ENCODE assay signal across 8 cellular contexts in genomic region chr17:16406742-16407674, GRCh38. TPM values are rescaled to one million over a fixed set of nuclear protein-coding genes. Genes with fewer than 3 reads are reported as not detected.
DNase-seq lines count a peak whose midpoint lies in the region; ATAC-seq and TF ChIP-seq lines count a peak whose summit lies in the region.

No MANE protein-coding gene starts in this region.

- no peaks in the 10 kb centered on the region for H3K27me3 ChIP-seq in tibial artery

- TF ChIP-seq POLR2A in lower leg skin (IDR thresholded peaks at IDR 0.05) = no peak

- 5 to 8% methylated on average over 65 to 67 of the region's 67 CpGs for WGBS in lower leg skin, 2 donors

- intact Hi-C loops in lower leg skin (cut with DNase I; ENCODE audit: low total_unique reads) (no loop called here), tibial artery (cut with DNase I; ENCODE audit: low total_unique reads) (no loop called here)

- peak overlapping the region; percentile 91 to 95 for H3K27ac ChIP-seq in tibial artery

- no peaks in the 10 kb centered on the region for H3K36me3 ChIP-seq in tibial artery

- TF ChIP-seq CTCF in choroid plexus epithelial cell (conservative IDR thresholded peaks at IDR 0.05; ENCODE audit: low read depth, low read length) = no peak
- no peak for TF ChIP-seq CTCF in lower leg skin (IDR thresholded peaks at IDR 0.05)
- no peak for TF ChIP-seq CTCF in tibial artery (IDR thresholded peaks at IDR 0.05)

- no peaks in the 10 kb centered on the region for H3K9me3 ChIP-seq in tibial artery

- peak overlapping the region; percentile 66 for H3K4me3 ChIP-seq in choroid plexus epithelial cell (ENCODE audit: low read depth, low read length)
- peak overlapping the region; percentile 48 for H3K4me3 ChIP-seq in lower leg skin (ENCODE audit: low read depth, poor library complexity, severe bottlenecking)
- H3K4me3 ChIP-seq in tibial artery = peak overlapping the region; percentile 63 to 68

- H3K4me1 ChIP-seq in tibial artery = peaks cover 0 to 33% (median 17%) of the 10 kb centered on the region in 4 donors

- ATAC-seq in GM21515 (IDR thresholded peaks at IDR 0.05; ENCODE audit: unreplicated experiment) = no peak

- DNase-seq in ELR (ENCODE audit: low read depth) = peak; percentile 36
- peak; percentile 28 for DNase-seq in NCI-H146 treated with DMSO at 0.1 percent for 48 hours (lab: John Stamatoyannopoulos, UW; ENCODE audit: unreplicated experiment)
- no peak for DNase-seq in choroid plexus epithelial cell (ENCODE audit: low read depth)
- peak in 1 of 2 donors; percentile 91 for DNase-seq in lower leg skin (ENCODE audit: low spot score in 2 of 2)
- peak; percentile 58 to 83 for DNase-seq in tibial artery
- DNase-seq in NCI-H510A (lab: John Stamatoyannopoulos, UW) = no peak
- no peak for DNase-seq in stimulated activated CD4-positive, alpha-beta T cell treated with anti-CD3 and anti-CD28 coated beads, Interleukin-12 subunit alpha, Interleukin-12 subunit beta, amount 100 ng/mL, for 4 hours

RNA-seq across cellular contexts. Expression of gene TRPV2, which starts 8.4 kb away (rescaled TPM):
- 1 to 10 TPM; 3.3 to 8.9 (median 6.9) TPM for total RNA-seq in lower leg skin

RNA-seq across cellular contexts. Expression of gene UBB, which starts 26.1 kb away (rescaled TPM):
- 100 to 1,000 TPM; 606 to 678 (median 615) TPM for total RNA-seq in lower leg skin

RNA-seq across cellular contexts. Expression of gene CENPV, which starts 53.7 kb away (rescaled TPM):
- total RNA-seq in lower leg skin = 1 to 10 TPM; 2.1 to 4.9 (median 3.8) TPM

Comparison
In these comparisons a context has a peak if more than half of its experiments do, and no peak if none do; other contexts are left out.
1. DNase-seq: peak in ELR (single experiment), NCI-H146 treated with DMSO at 0.1 percent for 48 hours (single experiment) and tibial artery (2 of 2); none in choroid plexus epithelial cell (single experiment), NCI-H510A (single experiment) and stimulated activated CD4-positive, alpha-beta T cell treated with anti-CD3 and anti-CD28 coated beads, Interleukin-12 subunit alpha, Interleukin-12 subunit beta, amount 100 ng/mL, for 4 hours (single experiment).
2. Peak in every context shown above with its lines, with median percentiles within 50 percentile points of each other: H3K4me3 ChIP-seq.